Comparison of ENCODE assay signal across 17 cellular contexts in the genomic region with DNA sequence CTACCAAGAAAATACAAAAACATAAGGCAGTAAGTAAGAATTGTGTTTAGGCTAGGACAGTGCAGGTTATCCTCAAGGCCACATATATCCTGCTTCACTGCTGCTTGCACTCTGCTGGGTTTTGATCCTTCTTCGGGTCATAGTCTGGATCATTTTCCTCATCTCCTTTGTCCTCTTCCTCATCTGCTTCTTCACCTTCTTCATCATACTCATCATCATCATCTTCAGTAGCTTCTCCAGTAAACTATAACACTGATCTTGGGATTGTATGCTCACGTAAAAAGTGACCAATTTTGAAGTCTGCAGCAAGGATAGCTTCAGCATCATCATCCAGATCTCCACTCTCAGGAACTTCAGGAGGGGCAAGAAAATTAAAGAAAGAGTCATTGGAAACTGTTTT. TPM values are rescaled to one million over a fixed set of nuclear protein-coding genes. Genes with fewer than 3 reads are reported as not detected.
DNase-seq lines count a peak whose midpoint lies in the region; ATAC-seq, FAIRE-seq and TF ChIP-seq lines count a peak whose summit lies in the region.
"Had no signal": no experiment of that assay in that cellular context is flagged by ENCODE, and none has a peak within 500 bp of the region (broad histone marks: within the 10 kb centered on the region; RNA-seq: fewer than 3 reads in every experiment).

No MANE protein-coding gene starts in this region.

- TF ChIP-seq CTCF in Caco-2 (IDR thresholded peaks at IDR 0.05; ENCODE audit: insufficient read depth in 1 of 2, low read depth in 1 of 2, low read length in 1 of 2, severe bottlenecking in 1 of 2, unreplicated experiment in 1 of 2) (no peak), Panc1 (IDR thresholded peaks at IDR 0.05) (no peak), bronchial epithelial cell (IDR thresholded peaks at IDR 0.05; ENCODE audit: insufficient read depth, low read length, severe bottlenecking) (no peak), coronary artery (IDR thresholded peaks at IDR 0.05) (no peak)

- no peak overlapping the region for H3K4me3 Mint-ChIP-seq in T-helper 2 cell treated with Interferon-gamma antibody and Interleukin-4, amounts not matched to agents 5 μg/mL and 100 μg/mL, for 36 hours
- no peak overlapping the region for H3K4me3 Mint-ChIP-seq in Caco-2 (ENCODE audit: unreplicated experiment)
- H3K4me3 Mint-ChIP-seq: CD14-positive monocyte; CD8-positive, alpha-beta T cell; H9 had no signal

- DNase-seq in T-helper 2 cell treated with Interferon-gamma antibody and Interleukin-4, amounts not matched to agents 5 μg/mL and 100 μg/mL, for 36 hours (ENCODE audit: low spot score): no peak
- no peak for DNase-seq in T-helper 2 cell
- DNase-seq in Caco-2: no peak
- no peak for DNase-seq in Panc1 (ENCODE audit: low read depth, low spot score)
- DNase-seq in bronchial epithelial cell (ENCODE audit: low read depth): no peak
- no peak for DNase-seq in coronary artery (ENCODE audit: low spot score)
- DNase-seq: CD8-positive, alpha-beta T cell; DMS 273 treated with DMSO at 0.1 percent for 48 hours; DMS79; GOT3; H9 had no signal

- H3K27me3 ChIP-seq in Caco-2 (replicated peaks; ENCODE audit: control insufficient read depth, insufficient read depth, low read length) (no peaks in the 10 kb centered on the region), Panc1 (ENCODE audit: control insufficient read depth, insufficient read depth, low read length) (no peaks in the 10 kb centered on the region), bronchial epithelial cell (ENCODE audit: control insufficient read depth, insufficient read depth, low read length) (no peaks in the 10 kb centered on the region)

- H3K9me3 Mint-ChIP-seq in T-helper 2 cell treated with Interferon-gamma antibody and Interleukin-4, amounts not matched to agents 5 μg/mL and 100 μg/mL, for 36 hours: no peaks in the 10 kb centered on the region
- H3K9me3 Mint-ChIP-seq in Caco-2 (ENCODE audit: unreplicated experiment): no peaks in the 10 kb centered on the region
- H3K9me3 Mint-ChIP-seq: CD14-positive monocyte; CD8-positive, alpha-beta T cell; H9 had no signal

- TSS peak; percentile 11 for BruUV-seq in Caco-2 (replicated peaks; lab: Mats Ljungman, UMichigan)
- TSS peak; percentile 48 for BruUV-seq in Panc1 (replicated peaks; lab: Mats Ljungman, UMichigan)

- in situ Hi-C loops in Panc1 (cut with HindIII; ENCODE audit: low pct_unique_long_range_greater_than_20kb, low sequenced_read_pairs): no loop called here

- H3K4me1 Mint-ChIP-seq in T-helper 2 cell treated with Interferon-gamma antibody and Interleukin-4, amounts not matched to agents 5 μg/mL and 100 μg/mL, for 36 hours (ENCODE audit: low read depth): peaks cover 4% of the 10 kb centered on the region
- no peaks in the 10 kb centered on the region for H3K4me1 Mint-ChIP-seq in Caco-2 (ENCODE audit: low read depth, unreplicated experiment)
- H3K4me1 Mint-ChIP-seq: CD14-positive monocyte, H9 had no signal

- no peaks in the 10 kb centered on the region for H3K9me3 ChIP-seq in Caco-2
- H3K9me3 ChIP-seq in Panc1 (ENCODE audit: control insufficient read depth, insufficient read depth, low read depth, low read length): no peaks in the 10 kb centered on the region

- H3K27me3 Mint-ChIP-seq in T-helper 2 cell treated with Interferon-gamma antibody and Interleukin-4, amounts not matched to agents 5 μg/mL and 100 μg/mL, for 36 hours (ENCODE audit: low read depth): no peaks in the 10 kb centered on the region
- no peaks in the 10 kb centered on the region for H3K27me3 Mint-ChIP-seq in Caco-2 (ENCODE audit: insufficient read depth, unreplicated experiment)

- H3K4me3 ChIP-seq in Caco-2 (ENCODE audit: low read depth, low read length): no peak overlapping the region
- no peak overlapping the region for H3K4me3 ChIP-seq in Panc1 (ENCODE audit: low read depth in 2 of 2, low read length in 2 of 2)
- H3K4me3 ChIP-seq in bronchial epithelial cell (ENCODE audit: low read depth, low read length): no peak overlapping the region
- H3K4me3 ChIP-seq in coronary artery: no peak overlapping the region

- ATAC-seq in Panc1: no peak
- no peak for ATAC-seq in GM19324 (IDR thresholded peaks at IDR 0.05; ENCODE audit: low FRiP score, unreplicated experiment)
- ATAC-seq in HG03139 (IDR thresholded peaks at IDR 0.05; ENCODE audit: unreplicated experiment): no peak
- ATAC-seq: CD8-positive, alpha-beta T cell had no signal

- FAIRE-seq in bronchial epithelial cell (lab: Jason Lieb, UNC): peak; percentile 23
- FAIRE-seq: GM12891, HTR-8/SVneo had no signal

- CTCF ChIA-PET in Caco-2 (lab: Charles Lee): no interaction called here
- CTCF ChIA-PET in Panc1 (lab: Charles Lee): no interaction called here

- POLR2A ChIA-PET in Caco-2 (lab: Charles Lee): interaction anchor here (0.6 kb wide), 1 partner anchor 596 kb away, joined by 3 read pairs; no protein-coding TSS in a partner anchor
- POLR2A ChIA-PET in Panc1 (lab: Charles Lee): interaction anchor here (0.7 kb wide), 1 partner anchor 1303 kb away, joined by 9 read pairs; no protein-coding TSS in a partner anchor

- peaks cover 51% of the 10 kb centered on the region for H3K36me3 Mint-ChIP-seq in T-helper 2 cell treated with Interferon-gamma antibody and Interleukin-4, amounts not matched to agents 5 μg/mL and 100 μg/mL, for 36 hours (ENCODE audit: low read depth)
- H3K36me3 Mint-ChIP-seq in Caco-2 (ENCODE audit: insufficient read depth, unreplicated experiment): peaks cover 71% of the 10 kb centered on the region

- H3K36me3 ChIP-seq in Caco-2 (ENCODE audit: control insufficient read depth, insufficient read depth, low read length) (peaks cover 4% of the 10 kb centered on the region), Panc1 (ENCODE audit: control insufficient read depth, insufficient read depth, low read length) (peaks cover 25% of the 10 kb centered on the region), bronchial epithelial cell (ENCODE audit: control insufficient read depth, insufficient read depth, low read length) (peaks cover 7% of the 10 kb centered on the region)

- H3K4me1 ChIP-seq in Caco-2: no peaks in the 10 kb centered on the region
- no peaks in the 10 kb centered on the region for H3K4me1 ChIP-seq in Panc1 (ENCODE audit: control insufficient read depth, insufficient read depth, low read length)

- intact Hi-C loops in Caco-2 (cut with micrococcal nuclease; ENCODE audit: unreplicated experiment): no loop called here
- intact Hi-C loops in Panc1 (cut with micrococcal nuclease; ENCODE audit: unreplicated experiment): no loop called here

- peak overlapping the region; percentile 1 for H3K27ac Mint-ChIP-seq in T-helper 2 cell treated with Interferon-gamma antibody and Interleukin-4, amounts not matched to agents 5 μg/mL and 100 μg/mL, for 36 hours
- no peak overlapping the region for H3K27ac Mint-ChIP-seq in Caco-2 (ENCODE audit: unreplicated experiment)
- H3K27ac Mint-ChIP-seq: CD14-positive monocyte, H9 had no signal

- H3K27ac ChIP-seq in Panc1 (ENCODE audit: low read length): no peak overlapping the region
- no peak overlapping the region for H3K27ac ChIP-seq in coronary artery
- H3K27ac ChIP-seq: 22Rv1 had no signal

RNA-seq across cellular contexts. Expression of a gene that starts 29.4 kb away (rescaled TPM):
- total RNA-seq in Caco-2 (2022) (48.7 and 56.6 TPM in 2 replicates), Panc1 (2021; ENCODE audit: unreplicated experiment) (28.0 TPM), bronchial epithelial cell (29.2 and 31.0 TPM in 2 replicates)
- 26.4 TPM for polyA plus RNA-seq in Panc1 (2012; ENCODE audit: insufficient read length)

RNA-seq across cellular contexts. Expression of a gene that starts 47.2 kb away (rescaled TPM):
- total RNA-seq in Caco-2 (2022) (136 and 137 TPM in 2 replicates), Panc1 (2021; ENCODE audit: unreplicated experiment) (91.8 TPM), bronchial epithelial cell (68.2 and 69.2 TPM in 2 replicates)
- polyA plus RNA-seq in Panc1 (2012; ENCODE audit: insufficient read length): 55.2 TPM
